Comparison of ENCODE assay signal across 16 cellular contexts in genomic region chr7:117036034-117036669, GRCh38.
"Had no signal": no experiment of that assay in that cellular context is flagged by ENCODE, and none has a peak within 500 bp of the region (broad histone marks: within the 10 kb centered on the region; RNA-seq: fewer than 3 reads in every experiment).

No MANE protein-coding gene starts in this region.

- H3K4me1 Mint-ChIP-seq: immature natural killer cell, nephron progenitor cell had no signal

- H3K36me3 ChIP-seq: ovary had no signal

- H3K4me3 Mint-ChIP-seq: activated CD4-positive, alpha-beta T cell treated with anti-CD3 and anti-CD28 coated beads for 36 hours; activated CD8-positive, alpha-beta T cell treated with anti-CD3 and anti-CD28 coated beads for 36 hours; activated naive CD4-positive, alpha-beta T cell treated with anti-CD3 and anti-CD28 coated beads for 36 hours; activated T-helper 1 cell treated with anti-CD3 and anti-CD28 coated beads, Interleukin-12 subunit alpha, Interleukin-12 subunit beta, Interleukin-2, Interleukin-4 antibody, amounts not matched to agents 30 ng/mL and 10 ng/mL and 1 ng/mL, durations not matched to agents 14 hours and 24 hours and 36 hours; dendritic cell treated with granulocyte-macrophage colony-stimulating factor and Interleukin-4, amounts not matched to agents 40 ng/mL and 50 ng/mL, for 4 days; immature natural killer cell; nephron progenitor cell; T-helper 2 cell treated with Interferon-gamma antibody and Interleukin-4, amounts not matched to agents 5 μg/mL and 100 μg/mL, for 36 hours had no signal

- ATAC-seq: activated CD4-positive, alpha-beta T cell treated with anti-CD3 and anti-CD28 coated beads for 36 hours; activated CD8-positive, alpha-beta T cell treated with anti-CD3 and anti-CD28 coated beads for 36 hours; esophagus mucosa; stimulated activated naive CD8-positive, alpha-beta T cell treated with anti-CD3 and anti-CD28 coated beads, Interleukin-15, Interleukin-2, amounts not matched to agents 100 U/mL and 50 U/mL, for 24 hours had no signal

- H3K27me3 ChIP-seq: ovary had no signal

- H3K27ac ChIP-seq: ovary had no signal

- H3K9me3 ChIP-seq: ovary had no signal

- H3K27me3 Mint-ChIP-seq: activated CD4-positive, alpha-beta T cell treated with anti-CD3 and anti-CD28 coated beads for 36 hours; activated CD8-positive, alpha-beta T cell treated with anti-CD3 and anti-CD28 coated beads for 36 hours; dendritic cell treated with granulocyte-macrophage colony-stimulating factor and Interleukin-4, amounts not matched to agents 40 ng/mL and 50 ng/mL, for 4 days had no signal

- H3K4me3 ChIP-seq: ovary had no signal

- H3K27ac Mint-ChIP-seq: activated CD4-positive, alpha-beta T cell treated with anti-CD3 and anti-CD28 coated beads for 36 hours; activated CD8-positive, alpha-beta T cell treated with anti-CD3 and anti-CD28 coated beads for 36 hours; activated naive CD4-positive, alpha-beta T cell treated with anti-CD3 and anti-CD28 coated beads for 36 hours; activated T-helper 1 cell treated with anti-CD3 and anti-CD28 coated beads, Interleukin-12 subunit alpha, Interleukin-12 subunit beta, Interleukin-2, Interleukin-4 antibody, amounts not matched to agents 30 ng/mL and 10 ng/mL and 1 ng/mL, durations not matched to agents 14 hours and 24 hours and 36 hours; dendritic cell treated with granulocyte-macrophage colony-stimulating factor and Interleukin-4, amounts not matched to agents 40 ng/mL and 50 ng/mL, for 4 days; immature natural killer cell; nephron progenitor cell; T-helper 2 cell treated with Interferon-gamma antibody and Interleukin-4, amounts not matched to agents 5 μg/mL and 100 μg/mL, for 36 hours had no signal

- H3K36me3 Mint-ChIP-seq: immature natural killer cell had no signal

- DNase-seq: activated CD4-positive, alpha-beta T cell treated with anti-CD3 and anti-CD28 coated beads for 36 hours; activated CD8-positive, alpha-beta memory T cell treated with anti-CD3 and anti-CD28 coated beads, Interleukin-2, amount 50 U/mL, for 4 hours; activated CD8-positive, alpha-beta T cell treated with anti-CD3 and anti-CD28 coated beads for 36 hours; activated naive CD4-positive, alpha-beta T cell treated with anti-CD3 and anti-CD28 coated beads for 36 hours; central memory CD4-positive, alpha-beta T cell; immature natural killer cell; nephron progenitor cell; ovary; stimulated activated CD4-positive, alpha-beta T cell treated with anti-CD3 and anti-CD28 coated beads, Interleukin-4, amount 100 ng/mL, for 1 hour; stimulated activated CD8-positive, alpha-beta memory T cell treated with anti-CD3 and anti-CD28 coated beads, Interleukin-4, amount 100 ng/mL, for 48 hours; stimulated activated naive CD8-positive, alpha-beta T cell treated with anti-CD3 and anti-CD28 coated beads, Interleukin-15, Interleukin-2, amounts not matched to agents 100 U/mL and 50 U/mL, for 24 hours; SW 1271 had no signal

- H3K9me3 Mint-ChIP-seq: activated CD8-positive, alpha-beta T cell treated with anti-CD3 and anti-CD28 coated beads for 36 hours; activated naive CD4-positive, alpha-beta T cell treated with anti-CD3 and anti-CD28 coated beads for 36 hours; activated T-helper 1 cell treated with anti-CD3 and anti-CD28 coated beads, Interleukin-12 subunit alpha, Interleukin-12 subunit beta, Interleukin-2, Interleukin-4 antibody, amounts not matched to agents 30 ng/mL and 10 ng/mL and 1 ng/mL, durations not matched to agents 14 hours and 24 hours and 36 hours; dendritic cell treated with granulocyte-macrophage colony-stimulating factor and Interleukin-4, amounts not matched to agents 40 ng/mL and 50 ng/mL, for 4 days; immature natural killer cell; T-helper 2 cell treated with Interferon-gamma antibody and Interleukin-4, amounts not matched to agents 5 μg/mL and 100 μg/mL, for 36 hours had no signal
